Comparison of ENCODE assay signal across 24 cellular contexts in the genomic region with DNA sequence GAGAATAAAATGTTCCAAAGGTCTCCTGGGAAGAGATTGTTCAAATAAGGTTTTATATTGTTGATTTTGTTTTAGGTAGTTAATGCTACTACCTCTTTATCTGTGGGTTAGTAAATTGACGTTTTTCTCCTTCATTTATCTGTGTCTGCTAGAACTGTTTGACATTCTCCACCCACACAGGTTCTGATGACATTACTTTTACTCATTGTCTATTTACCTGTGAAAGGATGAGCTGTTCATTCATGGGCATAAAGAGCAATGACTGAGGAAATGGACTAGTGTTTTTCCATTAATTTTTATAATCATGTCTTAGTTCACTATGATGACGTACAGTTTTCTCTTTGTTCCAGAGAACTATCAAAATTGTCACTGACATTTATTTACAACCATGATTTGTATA.
DNase-seq lines count a peak whose midpoint lies in the region; ATAC-seq, FAIRE-seq and TF ChIP-seq lines count a peak whose summit lies in the region.
"Had no signal": no experiment of that assay in that cellular context is flagged by ENCODE, and none has a peak within 500 bp of the region (broad histone marks: within the 10 kb centered on the region; RNA-seq: fewer than 3 reads in every experiment).

No MANE protein-coding gene starts in this region.

- DNase-seq in NCI-H748 (lab: John Stamatoyannopoulos, UW; ENCODE audit: unreplicated experiment) (peak; percentile 3), NCI-H748 treated with DMSO at 0.1 percent for 48 hours (lab: John Stamatoyannopoulos, UW) (no peak), HCT116 (ENCODE audit: low read depth, low spot score) (no peak), K562 (ENCODE audit: extremely low read depth in 1 of 4, low spot score in 3 of 4) (no peak), RPMI8226 (no peak), SIG-M5 (lab: John Stamatoyannopoulos, UW) (no peak)
- DNase-seq: 8988T; ACHN; BE2C; CD8-positive, alpha-beta memory T cell; DMS 273 treated with DMSO at 0.1 percent for 48 hours; DND-41; GM23248; H7; IMR-90; MM.1S; NCI-H2029; NCI-H446; NCI-H524 treated with DMSO at 0.1 percent for 48 hours; SJCRH30 had no signal

- no TSS peak for BruUV-seq in HCT116 (replicated peaks; lab: Mats Ljungman, UMichigan)
- BruUV-seq in K562 (replicated peaks; lab: Mats Ljungman, UMichigan), result no TSS peak

- FAIRE-seq in K562 (lab: Jason Lieb, UNC) (no peak), islet of Langerhans (lab: Jason Lieb, UNC) (peak; percentile 100)

- 2% methylated on average over 2 of the region's 2 CpGs for WGBS in K562 (ENCODE audit: insufficient coverage, low coverage, missing lambda C conversion rate)

- H3K4me1 ChIP-seq in HCT116 (ENCODE audit: control insufficient read depth in 1 of 2, insufficient read depth in 2 of 2, low read length in 2 of 2), result 0 out of 4 replicates have a peak, but pooled peaks cover 0 to 7% of the 10 kb centered on the region in 2 experiments
- no peaks in the 10 kb centered on the region for H3K4me1 ChIP-seq in K562 (replicated peaks in 1 of 2; ENCODE audit: control insufficient read depth in 2 of 2, insufficient read depth in 2 of 2, low read length in 2 of 2)
- H3K4me1 ChIP-seq: BE2C, SJCRH30 had no signal

- no peaks in the 10 kb centered on the region for H3K27me3 ChIP-seq in HCT116 (ENCODE audit: insufficient read depth, low read length)
- H3K27me3 ChIP-seq in K562 (ENCODE audit: control insufficient read depth in 2 of 2, insufficient read depth in 2 of 2, low read length in 2 of 2), result no peaks in the 10 kb centered on the region
- H3K27me3 ChIP-seq: BE2C, SJCRH30 had no signal

- H2AFZ ChIP-seq in HCT116 (ENCODE audit: low read depth, low read length, poor library complexity, severe bottlenecking) (no peak overlapping the region), K562 (ENCODE audit: low read depth, low read length) (no peak overlapping the region)
- H2AFZ ChIP-seq: GM23248 had no signal

- H3K4me2 ChIP-seq in HCT116 (ENCODE audit: low read length), result peak overlapping the region; percentile 2; the same call in 1 of the 2 replicates
- H3K4me2 ChIP-seq in K562 (ENCODE audit: insufficient read depth, low read length), result no peak overlapping the region
- H3K4me2 ChIP-seq: KMS-11 had no signal

- TF ChIP-seq POLR2A in HCT116 (IDR thresholded peaks at IDR 0.05; ENCODE audit: borderline replicate concordance, extremely low read depth, insufficient read depth, insufficient read length), result no peak
- TF ChIP-seq POLR2A in K562 (conservative IDR thresholded peaks at IDR 0.05), result no peak

- CTCF ChIA-PET in HCT116 (lab: Charles Lee), result no interaction called here
- CTCF ChIA-PET in K562 (lab: Yijun Ruan, JAX; ENCODE audit: low intra/inter-chr PET ratio), result no interaction called here

- H3K9me3 ChIP-seq in HCT116 (ENCODE audit: control insufficient read depth in 1 of 2, insufficient read depth in 1 of 2, low read depth in 1 of 2, low read length in 2 of 2) (no peaks in the 10 kb centered on the region), K562 (replicated peaks; ENCODE audit: control insufficient read depth, insufficient read depth, low read depth, low read length) (no peaks in the 10 kb centered on the region)
- H3K9me3 ChIP-seq: BE2C, SJCRH30 had no signal

- H3K27ac ChIP-seq in HCT116 (ENCODE audit: low read depth, low read length) (no peak overlapping the region), K562 (ENCODE audit: extremely low read depth, low read depth, low read length) (no peak overlapping the region)
- H3K27ac ChIP-seq: GM23248, KMS-11, SJCRH30 had no signal

- TF ChIP-seq RAD21 in HCT116 (IDR thresholded peaks at IDR 0.05; ENCODE audit: low read depth) (no peak), K562 (CRISPR knock-in tag; conservative IDR thresholded peaks at IDR 0.05 in 1 of 2, IDR thresholded peaks at IDR 0.05 in 1 of 2) (no peak)

- in situ Hi-C loops in K562 (cut with MboI), result no loop called here

- H3K4me3 ChIP-seq in HCT116 (replicated peaks in 1 of 2; ENCODE audit: low read depth in 1 of 2, low read length in 2 of 2) (no peak overlapping the region), K562 (no peak overlapping the region)
- H3K4me3 ChIP-seq: GM23248, SJCRH30 had no signal

- H3K9me1 ChIP-seq in K562 (ENCODE audit: control insufficient read depth, insufficient read depth, low read length), result no peaks in the 10 kb centered on the region

- intact Hi-C loops in HCT116 (cut with micrococcal nuclease), result no loop called here
- intact Hi-C loops in K562 (cut with micrococcal nuclease), result no loop called here

- TF ChIP-seq CTCF in HCT116 (IDR thresholded peaks at IDR 0.05 in 2 of 3, conservative IDR thresholded peaks at IDR 0.05 in 1 of 3; ENCODE audit: borderline replicate concordance in 1 of 3, insufficient read depth in 1 of 3, low read depth in 2 of 3, low read length in 2 of 3) (no peak), K562 (IDR thresholded peaks at IDR 0.05 in 2 of 3, conservative IDR thresholded peaks at IDR 0.05 in 1 of 3; ENCODE audit: insufficient read depth in 2 of 3, low read depth in 1 of 3, low read length in 3 of 3) (no peak)

- POLR2A ChIA-PET in HCT116 (lab: Charles Lee), result no interaction called here
- POLR2A ChIA-PET in K562 (lab: Yijun Ruan, JAX), result no interaction called here

- TF ChIP-seq EP300 in K562 (IDR thresholded peaks at IDR 0.05; ENCODE audit: low read length), result no peak

- no peaks in the 10 kb centered on the region for H3K9me2 ChIP-seq in HCT116 (ENCODE audit: insufficient read depth)

- RAD21 ChIA-PET in HCT116 (lab: Charles Lee; ENCODE audit: low non-redundant PET in 1 of 2, low total read pairs in 2 of 2, uncharacterized antibody in 2 of 2, unreplicated experiment in 2 of 2), result no interaction called here

- H4K20me1 ChIP-seq in HCT116 (ENCODE audit: insufficient read depth) (no peaks in the 10 kb centered on the region), K562 (replicated peaks; ENCODE audit: control insufficient read depth, insufficient read depth, low read length) (no peaks in the 10 kb centered on the region)

- H3K9ac ChIP-seq in HCT116 (ENCODE audit: low read length), result no peak overlapping the region
- no peak overlapping the region for H3K9ac ChIP-seq in K562 (ENCODE audit: insufficient read depth in 1 of 2, low read depth in 2 of 2, low read length in 2 of 2)
- H3K9ac ChIP-seq: GM23248, KMS-11 had no signal

- no peaks in the 10 kb centered on the region for H3K79me2 ChIP-seq in HCT116 (ENCODE audit: insufficient read depth, low read length)
- no peaks in the 10 kb centered on the region for H3K79me2 ChIP-seq in K562 (ENCODE audit: control insufficient read depth, insufficient read depth, low read length)

- ATAC-seq in HCT116 (no peak), K562 (no peak), HG03565 (IDR thresholded peaks at IDR 0.05; ENCODE audit: unreplicated experiment) (no peak)
- ATAC-seq: SK-N-SH treated with all-trans-retinoic acid at 6 μM for 48 hours had no signal

- H3K36me3 ChIP-seq in HCT116 (ENCODE audit: control insufficient read depth in 1 of 2, insufficient read depth in 2 of 2, low read length in 2 of 2) (no peaks in the 10 kb centered on the region), K562 (ENCODE audit: control insufficient read depth, insufficient read depth, low read length) (no peaks in the 10 kb centered on the region)
- H3K36me3 ChIP-seq: BE2C, SJCRH30 had no signal

TF ChIP-seq in HCT116, 20 proteins besides CTCF, POLR2A, EP300 and RAD21:
- no peak for TF ChIP-seq FOSL1 (IDR thresholded peaks at IDR 0.05; ENCODE audit: low read depth)
- 0 out of 2 replicates have a peak, but pooled peaks have one; percentile 43 for TF ChIP-seq EGR1 (IDR thresholded peaks at IDR 0.05; ENCODE audit: low read depth)

TF ChIP-seq in K562, 482 proteins besides CTCF, POLR2A, EP300 and RAD21 (continues in another document):
- TF ChIP-seq EGR1 (conservative IDR thresholded peaks at IDR 0.05) (peak; percentile 32; the same call in 1 of the 2 replicates), TBL1XR1 (IDR thresholded peaks at IDR 0.05; ENCODE audit: low read length in 2 of 2) (no peak), PHB (CRISPR knock-in tag; IDR thresholded peaks at IDR 0.05) (no peak), MEIS2 (IDR thresholded peaks at IDR 0.05; ENCODE audit: partially characterized antibody) (peak; percentile 26)
- TF ChIP-seq, protein P1, sequence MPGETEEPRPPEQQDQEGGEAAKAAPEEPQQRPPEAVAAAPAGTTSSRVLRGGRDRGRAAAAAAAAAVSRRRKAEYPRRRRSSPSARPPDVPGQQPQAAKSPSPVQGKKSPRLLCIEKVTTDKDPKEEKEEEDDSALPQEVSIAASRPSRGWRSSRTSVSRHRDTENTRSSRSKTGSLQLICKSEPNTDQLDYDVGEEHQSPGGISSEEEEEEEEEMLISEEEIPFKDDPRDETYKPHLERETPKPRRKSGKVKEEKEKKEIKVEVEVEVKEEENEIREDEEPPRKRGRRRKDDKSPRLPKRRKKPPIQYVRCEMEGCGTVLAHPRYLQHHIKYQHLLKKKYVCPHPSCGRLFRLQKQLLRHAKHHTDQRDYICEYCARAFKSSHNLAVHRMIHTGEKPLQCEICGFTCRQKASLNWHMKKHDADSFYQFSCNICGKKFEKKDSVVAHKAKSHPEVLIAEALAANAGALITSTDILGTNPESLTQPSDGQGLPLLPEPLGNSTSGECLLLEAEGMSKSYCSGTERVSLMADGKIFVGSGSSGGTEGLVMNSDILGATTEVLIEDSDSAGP (CRISPR knock-in tag; IDR thresholded peaks at IDR 0.05), result no peak
- TF ChIP-seq, protein P2, sequence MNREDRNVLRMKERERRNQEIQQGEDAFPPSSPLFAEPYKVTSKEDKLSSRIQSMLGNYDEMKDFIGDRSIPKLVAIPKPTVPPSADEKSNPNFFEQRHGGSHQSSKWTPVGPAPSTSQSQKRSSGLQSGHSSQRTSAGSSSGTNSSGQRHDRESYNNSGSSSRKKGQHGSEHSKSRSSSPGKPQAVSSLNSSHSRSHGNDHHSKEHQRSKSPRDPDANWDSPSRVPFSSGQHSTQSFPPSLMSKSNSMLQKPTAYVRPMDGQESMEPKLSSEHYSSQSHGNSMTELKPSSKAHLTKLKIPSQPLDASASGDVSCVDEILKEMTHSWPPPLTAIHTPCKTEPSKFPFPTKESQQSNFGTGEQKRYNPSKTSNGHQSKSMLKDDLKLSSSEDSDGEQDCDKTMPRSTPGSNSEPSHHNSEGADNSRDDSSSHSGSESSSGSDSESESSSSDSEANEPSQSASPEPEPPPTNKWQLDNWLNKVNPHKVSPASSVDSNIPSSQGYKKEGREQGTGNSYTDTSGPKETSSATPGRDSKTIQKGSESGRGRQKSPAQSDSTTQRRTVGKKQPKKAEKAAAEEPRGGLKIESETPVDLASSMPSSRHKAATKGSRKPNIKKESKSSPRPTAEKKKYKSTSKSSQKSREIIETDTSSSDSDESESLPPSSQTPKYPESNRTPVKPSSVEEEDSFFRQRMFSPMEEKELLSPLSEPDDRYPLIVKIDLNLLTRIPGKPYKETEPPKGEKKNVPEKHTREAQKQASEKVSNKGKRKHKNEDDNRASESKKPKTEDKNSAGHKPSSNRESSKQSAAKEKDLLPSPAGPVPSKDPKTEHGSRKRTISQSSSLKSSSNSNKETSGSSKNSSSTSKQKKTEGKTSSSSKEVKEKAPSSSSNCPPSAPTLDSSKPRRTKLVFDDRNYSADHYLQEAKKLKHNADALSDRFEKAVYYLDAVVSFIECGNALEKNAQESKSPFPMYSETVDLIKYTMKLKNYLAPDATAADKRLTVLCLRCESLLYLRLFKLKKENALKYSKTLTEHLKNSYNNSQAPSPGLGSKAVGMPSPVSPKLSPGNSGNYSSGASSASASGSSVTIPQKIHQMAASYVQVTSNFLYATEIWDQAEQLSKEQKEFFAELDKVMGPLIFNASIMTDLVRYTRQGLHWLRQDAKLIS (CRISPR knock-in tag; IDR thresholded peaks at IDR 0.05), result no peak
